ENCODE assay signal across 10 cellular contexts in the genomic region with DNA sequence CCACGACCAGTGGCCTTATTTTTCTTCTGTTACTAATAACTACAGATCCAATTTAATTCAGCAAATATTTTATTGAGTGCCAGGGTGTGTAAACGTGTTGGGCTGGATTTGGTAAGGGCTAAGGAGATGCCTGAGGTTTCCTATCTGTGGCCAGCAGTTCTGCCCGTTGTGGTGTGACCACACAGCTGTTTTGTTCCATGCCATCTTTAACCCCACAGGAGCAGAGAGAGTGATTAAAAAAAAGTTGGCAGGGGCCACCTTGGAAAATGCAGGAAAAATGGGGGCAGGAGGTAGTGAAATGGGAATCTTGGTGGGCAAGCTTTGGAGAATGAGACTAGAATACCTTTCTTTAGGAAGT. TPM values are rescaled to one million over a fixed set of nuclear protein-coding genes. Genes with fewer than 3 reads are reported as not detected.
DNase-seq lines count a peak whose midpoint lies in the region; ATAC-seq and TF ChIP-seq lines count a peak whose summit lies in the region.
"Had no signal": no experiment of that assay in that cellular context is flagged by ENCODE, and none has a peak within 500 bp of the region (broad histone marks: within the 10 kb centered on the region; RNA-seq: fewer than 3 reads in every experiment).

No MANE protein-coding gene starts in this region.

- no peak for TF ChIP-seq CTCF in OCI-LY7 (conservative IDR thresholded peaks at IDR 0.05; ENCODE audit: low read length)

- H3K4me1 Mint-ChIP-seq in immature natural killer cell: peaks cover 32 to 42% of the 10 kb centered on the region in 2 donors

- H3K4me2 ChIP-seq in OCI-LY7 (ENCODE audit: low read length): no peak overlapping the region

- H3K27ac Mint-ChIP-seq in immature natural killer cell: peak overlapping the region; percentile 88 to 98 (median 97)

- no peaks in the 10 kb centered on the region for H3K9me3 Mint-ChIP-seq in immature natural killer cell

- BruUV-seq in OCI-LY7 (replicated peaks; lab: Mats Ljungman, UMichigan): no TSS peak

- no peaks in the 10 kb centered on the region for H3K9me2 ChIP-seq in OCI-LY7 (ENCODE audit: insufficient read depth, low read length)

- no peaks in the 10 kb centered on the region for H3K9me3 ChIP-seq in SJSA1 (replicated peaks)
- H3K9me3 ChIP-seq in OCI-LY7 (ENCODE audit: low read length): no peaks in the 10 kb centered on the region

- DNase-seq in stimulated activated CD4-positive, alpha-beta T cell treated with anti-CD3 and anti-CD28 coated beads, Interleukin-15, amount 100 ng/mL, for 24 hours: peak; percentile 32
- no peak for DNase-seq in stimulated activated CD4-positive, alpha-beta T cell treated with anti-CD3 and anti-CD28 coated beads, Interleukin-2, amount 100 ng/mL, for 48 hours
- DNase-seq in SJSA1 (ENCODE audit: low read depth in 1 of 2, low spot score in 2 of 2) (peak in 1 of 2 experiments; percentile 51), immature natural killer cell (peak; percentile 49 to 58 (median 55)), NCI-H345 (lab: John Stamatoyannopoulos, UW) (no peak), medulla oblongata (ENCODE audit: extremely low spot score) (no peak), OCI-LY7 (ENCODE audit: low spot score) (no peak)
- DNase-seq: NCI-H510A had no signal

- peaks cover 63% of the 10 kb centered on the region for H3K4me1 ChIP-seq in SJSA1 (replicated peaks)
- peaks cover 37% of the 10 kb centered on the region for H3K4me1 ChIP-seq in OCI-LY7 (ENCODE audit: insufficient read depth, low read length, poor library complexity, severe bottlenecking)

- H4K20me1 ChIP-seq in OCI-LY7 (ENCODE audit: insufficient read depth, low read length): no peaks in the 10 kb centered on the region

- H3K79me2 ChIP-seq in OCI-LY7 (ENCODE audit: insufficient read depth, low read depth, low read length): no peaks in the 10 kb centered on the region

- H2AFZ ChIP-seq in OCI-LY7 (ENCODE audit: low read length): no peak overlapping the region

- peaks cover 32 to 46% (median 36%) of the 10 kb centered on the region in 3 donors for H3K36me3 Mint-ChIP-seq in immature natural killer cell

- POLR2A ChIA-PET in OCI-LY7 (lab: Charles Lee): interaction anchor here (0.6 to 1.1 kb wide), 4 partner anchors 11 to 214 kb away, joined by 3 to 5 read pairs (median 4); no protein-coding TSS in a partner anchor

- peak overlapping the region; percentile 97 to 100 (median 100) for H3K4me3 Mint-ChIP-seq in immature natural killer cell

- ATAC-seq in HG03139 (IDR thresholded peaks at IDR 0.05; ENCODE audit: unreplicated experiment): no peak

- H3K4me3 ChIP-seq in SJSA1: peak overlapping the region; percentile 37
- no peak overlapping the region for H3K4me3 ChIP-seq in OCI-LY7 (ENCODE audit: low read depth, low read length, poor library complexity, severe bottlenecking)
- H3K4me3 ChIP-seq: lung had no signal

- H3K27me3 ChIP-seq in SJSA1 (replicated peaks): no peaks in the 10 kb centered on the region

- intact Hi-C loops in OCI-LY7 (cut with micrococcal nuclease; ENCODE audit: unreplicated experiment): no loop called here

- H3K27ac ChIP-seq in SJSA1 (peak overlapping the region; percentile 85), OCI-LY7 (ENCODE audit: low read depth, low read length, poor library complexity, severe bottlenecking) (no peak overlapping the region)

- CTCF ChIA-PET in OCI-LY7 (lab: Charles Lee; ENCODE audit: unreplicated experiment): interaction anchor here (1.0 kb wide), 1 partner anchor 128 kb away, joined by 4 read pairs; no protein-coding TSS in a partner anchor

- peaks cover 7 to 37% (median 27%) of the 10 kb centered on the region in 3 donors for H3K27me3 Mint-ChIP-seq in immature natural killer cell (ENCODE audit: low read depth in 3 of 3)

- H3K36me3 ChIP-seq in SJSA1 (peaks cover 26% of the 10 kb centered on the region), OCI-LY7 (ENCODE audit: insufficient read depth, low read length) (no peaks in the 10 kb centered on the region)

RNA-seq across cellular contexts. Expression of a gene that starts 1.1 kb away (rescaled TPM):
- 123 and 141 TPM in 2 replicates for total RNA-seq in SJSA1 (2014; rRNA removed; shearing (Covaris generic))
- polyA plus RNA-seq in immature natural killer cell: 1,000 to 10,000 TPM; 1,450 to 1,724 (median 1,466) TPM
- total RNA-seq in OCI-LY7 (2014; rRNA removed; shearing (Covaris generic)): not detected in 2 replicates
- total RNA-seq in OCI-LY7 (2022): not detected in 2 replicates

Comparison
In these comparisons a context has a peak if more than half of its experiments do, and no peak if none do; other contexts are left out.
1. DNase-seq: peak in stimulated activated CD4-positive, alpha-beta T cell treated with anti-CD3 and anti-CD28 coated beads, Interleukin-15, amount 100 ng/mL, for 24 hours (single experiment) and immature natural killer cell (3 of 3); none in stimulated activated CD4-positive, alpha-beta T cell treated with anti-CD3 and anti-CD28 coated beads, Interleukin-2, amount 100 ng/mL, for 48 hours (0 of 2), NCI-H345 (single experiment), medulla oblongata (single experiment) and OCI-LY7 (single experiment).
2. RNA of a gene that starts 1.1 kb away (total RNA-seq): 123 to 141 TPM in SJSA1; not detected in OCI-LY7; every median in the first group is over 10 times any median in the second.